8 cellular contexts compared by ENCODE assay signal in the genomic region with DNA sequence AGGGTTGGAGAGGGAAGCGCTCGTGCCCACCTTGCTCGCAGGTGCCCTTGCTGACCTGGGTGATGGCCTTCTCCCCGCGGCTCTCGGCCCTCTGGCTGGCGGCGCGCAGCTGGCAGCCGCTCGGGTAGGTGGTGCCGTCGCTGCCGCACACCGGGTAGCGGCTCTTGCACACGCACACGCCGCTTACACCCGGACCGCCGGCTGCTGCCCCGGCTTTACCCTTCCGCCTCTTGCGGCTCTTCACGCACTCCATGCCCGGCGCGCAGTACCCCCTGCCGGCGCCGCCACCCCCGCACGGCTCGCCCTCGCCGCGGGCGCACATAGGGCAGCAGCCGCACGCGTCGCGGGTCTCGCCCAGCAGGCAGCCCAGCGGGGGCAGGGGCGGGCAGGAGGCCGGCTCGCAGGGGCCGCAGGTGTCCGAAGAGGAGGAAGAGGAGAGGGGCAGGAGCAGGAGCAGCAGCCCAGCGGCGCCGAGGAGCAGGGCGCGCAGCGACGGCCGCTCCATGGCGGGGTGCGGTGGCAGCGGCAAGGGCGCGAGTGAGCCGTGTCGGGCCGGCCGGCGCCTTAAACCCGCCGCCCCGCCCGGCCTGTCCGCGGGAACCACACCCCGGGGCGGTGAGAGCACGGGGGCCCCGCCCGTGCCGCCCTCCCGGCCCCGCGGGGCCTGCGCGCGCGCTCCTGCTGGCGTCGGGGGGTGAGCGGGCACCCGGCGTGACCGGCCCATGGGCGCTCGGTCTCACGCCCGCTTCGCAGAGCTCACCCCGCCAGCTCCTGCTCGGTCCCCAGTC. TPM values are rescaled to one million over a fixed set of nuclear protein-coding genes. Genes with fewer than 3 reads are reported as not detected.
DNase-seq lines count a peak whose midpoint lies in the region; ATAC-seq and TF ChIP-seq lines count a peak whose summit lies in the region.

A gene with protein sequence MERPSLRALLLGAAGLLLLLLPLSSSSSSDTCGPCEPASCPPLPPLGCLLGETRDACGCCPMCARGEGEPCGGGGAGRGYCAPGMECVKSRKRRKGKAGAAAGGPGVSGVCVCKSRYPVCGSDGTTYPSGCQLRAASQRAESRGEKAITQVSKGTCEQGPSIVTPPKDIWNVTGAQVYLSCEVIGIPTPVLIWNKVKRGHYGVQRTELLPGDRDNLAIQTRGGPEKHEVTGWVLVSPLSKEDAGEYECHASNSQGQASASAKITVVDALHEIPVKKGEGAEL (minus strand): TSS at position 539 of the 788 bp plus-strand sequence. CDS start 34 bp downstream, at position 505.

- H3K27ac ChIP-seq in BLaER1 treated with 17β-estradiol and CSF1 and Interleukin-3, amounts not matched to agents 10 nM and 100 nM = peak within 1 kb of the TSS; percentile 68 to 95 (median 90); a peak in 21 of 22 replicates
- H3K27ac ChIP-seq in KOPT-K1 (ENCODE audit: low read depth, low read length, poor library complexity, severe bottlenecking) (peak within 1 kb of the TSS; percentile 25), ascending aorta (peak within 1 kb of the TSS; percentile 95 to 98), left ventricle myocardium inferior (replicated peaks) (peak within 1 kb of the TSS; percentile 98), parathyroid adenoma (peak within 1 kb of the TSS; percentile 66)

- H3K36me3 ChIP-seq in BLaER1 treated with 17β-estradiol and CSF1 and Interleukin-3, amounts not matched to agents 10 nM and 100 nM = peaks cover 0 to 26% (median 0%) of the 10 kb centered on the region in 11 experiments; a peak in 4 of 22 replicates
- no peaks in the 10 kb centered on the region for H3K36me3 ChIP-seq in KOPT-K1 (ENCODE audit: insufficient read depth, low read length)
- peaks cover 0 to 4% of the 10 kb centered on the region in 2 donors for H3K36me3 ChIP-seq in ascending aorta
- H3K36me3 ChIP-seq in left ventricle myocardium inferior = no peaks in the 10 kb centered on the region
- no peaks in the 10 kb centered on the region for H3K36me3 ChIP-seq in parathyroid adenoma (ENCODE audit: control insufficient read depth, insufficient read depth, low read length)

- peak within 1 kb of the TSS; percentile 78 to 93 (median 89) for H3K4me2 ChIP-seq in BLaER1 treated with 17β-estradiol and CSF1 and Interleukin-3, amounts not matched to agents 10 nM and 100 nM
- peak within 1 kb of the TSS; percentile 52 for H3K4me2 ChIP-seq in parathyroid adenoma (ENCODE audit: low read length)

- H3K9me3 ChIP-seq in BLaER1 treated with 17β-estradiol and CSF1 and Interleukin-3, amounts not matched to agents 10 nM and 100 nM (replicated peaks in 1 of 11) = peaks cover 0 to 14% (median 7%) of the 10 kb centered on the region in 11 experiments; a peak in 10 of 22 replicates
- H3K9me3 ChIP-seq in KOPT-K1 (ENCODE audit: insufficient read depth, low read length, poor library complexity, severe bottlenecking) (no peaks in the 10 kb centered on the region), ascending aorta (no peaks in the 10 kb centered on the region), left ventricle myocardium inferior (replicated peaks) (no peaks in the 10 kb centered on the region), parathyroid adenoma (ENCODE audit: control insufficient read depth, low read length) (no peaks in the 10 kb centered on the region)

- no peaks in the 10 kb centered on the region for H4K20me1 ChIP-seq in BLaER1 treated with 17β-estradiol and CSF1 and Interleukin-3, amounts not matched to agents 10 nM and 100 nM

- no peaks in the 10 kb centered on the region for H3K79me2 ChIP-seq in parathyroid adenoma

- peaks cover 27 to 68% (median 43%) of the 10 kb centered on the region in 10 experiments for H3K4me1 ChIP-seq in BLaER1 treated with 17β-estradiol and CSF1 and Interleukin-3, amounts not matched to agents 10 nM and 100 nM
- H3K4me1 ChIP-seq in ascending aorta (peaks cover 0 to 14% of the 10 kb centered on the region in 2 donors), left ventricle myocardium inferior (peaks cover 68% of the 10 kb centered on the region), parathyroid adenoma (no peaks in the 10 kb centered on the region)

- TF ChIP-seq CTCF in ascending aorta (IDR thresholded peaks at IDR 0.05) (no peak), left ventricle myocardium inferior (IDR thresholded peaks at IDR 0.05; ENCODE audit: borderline replicate concordance) (peak; percentile 34), parathyroid adenoma (IDR thresholded peaks at IDR 0.05) (no peak)

- intact Hi-C loops in ascending aorta (cut with DNase I) = loop anchor here (2.0 to 10.0 kb wide), 4 partner anchors 71 to 312 kb away; a partner anchor contains a TSS
- intact Hi-C loops in left ventricle myocardium inferior (cut with micrococcal nuclease) = loop anchor here (5.0 kb wide), 1 partner anchor 53 kb away; no protein-coding TSS in a partner anchor

- H3K27me3 ChIP-seq in BLaER1 treated with 17β-estradiol and CSF1 and Interleukin-3, amounts not matched to agents 10 nM and 100 nM = peaks cover 0 to 12% (median 0%) of the 10 kb centered on the region in 11 experiments; a peak in 6 of 22 replicates
- no peaks in the 10 kb centered on the region for H3K27me3 ChIP-seq in ascending aorta
- no peaks in the 10 kb centered on the region for H3K27me3 ChIP-seq in left ventricle myocardium inferior (ENCODE audit: low read depth)
- no peaks in the 10 kb centered on the region for H3K27me3 ChIP-seq in parathyroid adenoma (ENCODE audit: control insufficient read depth, insufficient read depth, low read length)

- peak; percentile 49 for ATAC-seq in GM19324 (IDR thresholded peaks at IDR 0.05; ENCODE audit: low FRiP score, unreplicated experiment)
- no peak for ATAC-seq in GM21619 (IDR thresholded peaks at IDR 0.05; ENCODE audit: unreplicated experiment)

- peak within 1 kb of the TSS; percentile 62 to 88 (median 79) for H3K4me3 ChIP-seq in BLaER1 treated with 17β-estradiol and CSF1 and Interleukin-3, amounts not matched to agents 10 nM and 100 nM
- H3K4me3 ChIP-seq in ascending aorta = peak within 1 kb of the TSS; percentile 80 to 89
- peak within 1 kb of the TSS; percentile 93 for H3K4me3 ChIP-seq in left ventricle myocardium inferior
- H3K4me3 ChIP-seq in parathyroid adenoma (ENCODE audit: low read depth, low read length) = peak within 1 kb of the TSS; percentile 41

- DNase-seq in ascending aorta (ENCODE audit: low spot score in 2 of 2) = peak in 1 of 2 donors; percentile 85
- DNase-seq in left ventricle myocardium inferior = peak; percentile 74
- no peak for DNase-seq in central memory CD4-positive, alpha-beta T cell

- peak within 1 kb of the TSS; percentile 58 for H2AFZ ChIP-seq in parathyroid adenoma

- H3K9ac ChIP-seq in BLaER1 treated with 17β-estradiol and CSF1 and Interleukin-3, amounts not matched to agents 10 nM and 100 nM = peak within 1 kb of the TSS; percentile 82 to 89 (median 87)
- H3K9ac ChIP-seq in parathyroid adenoma = no peak within 1 kb of the TSS

RNA-seq across cellular contexts. Expression of the gene that starts here (rescaled TPM):
- total RNA-seq in ascending aorta (6,655 TPM), left ventricle myocardium inferior (698 TPM)

Comparison
In these comparisons a context has a peak if more than half of its experiments do, and no peak if none do; other contexts are left out.
1. H3K27ac ChIP-seq: peak in every context shown above with its lines; median percentile 98 in left ventricle myocardium inferior; 96 in ascending aorta; 90 in BLaER1 treated with 17β-estradiol and CSF1 and Interleukin-3, amounts not matched to agents 10 nM and 100 nM; 66 in parathyroid adenoma; 25 in KOPT-K1.
2. H3K4me3 ChIP-seq: peak in every context shown above with its lines; median percentile 93 in left ventricle myocardium inferior; 84 in ascending aorta; 79 in BLaER1 treated with 17β-estradiol and CSF1 and Interleukin-3, amounts not matched to agents 10 nM and 100 nM; 41 in parathyroid adenoma.